18 cellular contexts compared by ENCODE assay signal in genomic region chr12:112488257-112488926, GRCh38.
"Had no signal": no experiment of that assay in that cellular context is flagged by ENCODE, and none has a peak within 500 bp of the region (broad histone marks: within the 10 kb centered on the region; RNA-seq: fewer than 3 reads in every experiment).

No MANE protein-coding gene starts in this region.

- DNase-seq: activated CD4-positive, alpha-beta T cell treated with anti-CD3 and anti-CD28 coated beads for 1 hour; activated CD4-positive, alpha-beta T cell treated with anti-CD3 and anti-CD28 coated beads, Interleukin-2, amount 50 U/mL, for 1 hour; activated CD8-positive, alpha-beta T cell treated with anti-CD3 and anti-CD28 coated beads, Interleukin-2, amount 10 ng/mL, durations not matched to agents 7 days and 5 days; activated gamma-delta T cell; endodermal cell; left lung; naive thymus-derived CD8-positive, alpha-beta T cell; stimulated activated CD4-positive, alpha-beta T cell treated with anti-CD3 and anti-CD28 coated beads, Interleukin-4, amount 100 ng/mL, for 24 hours; stimulated activated naive CD4-positive, alpha-beta T cell treated with Interleukin-2 at 50 U/mL for 16 hours; T-helper 1 cell had no signal

- H3K27ac ChIP-seq: epithelial cell of prostate, left lung, prostate gland, right atrium auricular region, vagina had no signal

- ATAC-seq: activated CD8-positive, alpha-beta T cell treated with anti-CD3 and anti-CD28 coated beads, Interleukin-2, amount 10 ng/mL, durations not matched to agents 7 days and 5 days; left lung; naive thymus-derived CD8-positive, alpha-beta T cell had no signal

- H3K9me3 ChIP-seq: ascending aorta, left lung, prostate gland, right atrium auricular region, vagina had no signal

- H3K4me3 ChIP-seq: ascending aorta, coronary artery, left lung, lung, prostate gland, right atrium auricular region, vagina had no signal

- FAIRE-seq: TTC549 had no signal

- H3K27me3 ChIP-seq: ascending aorta, left lung, right atrium auricular region, vagina had no signal

- H3K4me1 ChIP-seq: left lung, prostate gland, right atrium auricular region, vagina had no signal
